Comparison of ENCODE assay signal across 20 cellular contexts in the genomic region with DNA sequence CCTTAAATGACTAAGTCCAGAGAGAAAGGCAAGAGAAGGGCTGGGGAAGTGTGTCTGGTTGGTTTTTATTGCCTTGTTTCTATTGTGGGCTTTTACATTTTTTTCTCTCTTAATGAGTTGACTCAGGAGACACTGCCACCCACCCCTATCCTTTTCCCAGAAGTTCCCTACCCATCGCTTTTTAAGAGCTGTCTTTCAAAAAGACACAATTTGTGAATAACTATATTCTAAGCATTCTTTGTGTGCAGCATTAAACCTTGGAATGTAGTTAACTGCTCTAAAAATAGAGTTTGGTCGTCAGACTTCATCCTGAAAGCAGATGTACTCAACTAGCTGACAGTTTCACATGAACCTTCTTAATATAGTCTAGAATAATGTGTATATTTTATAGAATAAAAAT.
DNase-seq lines count a peak whose midpoint lies in the region; ATAC-seq, FAIRE-seq and TF ChIP-seq lines count a peak whose summit lies in the region.
"Had no signal": no experiment of that assay in that cellular context is flagged by ENCODE, and none has a peak within 500 bp of the region (broad histone marks: within the 10 kb centered on the region; RNA-seq: fewer than 3 reads in every experiment).

No MANE protein-coding gene starts in this region.

- TF ChIP-seq CTCF in fibroblast of pulmonary artery (IDR thresholded peaks at IDR 0.05; ENCODE audit: low read length, missing control alignments), result no peak

- no peak for ATAC-seq in GM21723 (IDR thresholded peaks at IDR 0.05; ENCODE audit: unreplicated experiment)
- ATAC-seq in left colon, result no peak
- ATAC-seq: activated CD8-positive, alpha-beta memory T cell treated with anti-CD3 and anti-CD28 coated beads, Interleukin-2, amount 10 ng/mL, durations not matched to agents 7 days and 5 days; Right ventricle myocardium inferior; sciatic nerve; stimulated activated effector memory CD8-positive, alpha-beta T cell treated with anti-CD3 and anti-CD28 coated beads, Interleukin-12 subunit alpha, Interleukin-12 subunit beta, amount 100 ng/mL, for 72 hours had no signal

- FAIRE-seq in RCC 7860 (lab: Jason Lieb, UNC), result no peak
- FAIRE-seq: islet of Langerhans had no signal

- DNase-seq in EH (ENCODE audit: low read depth) (peak; percentile 97), RCC 7860 (ENCODE audit: low spot score) (peak; percentile 26), fibroblast of pulmonary artery (ENCODE audit: low read depth) (peak; percentile 10), skeletal muscle cell (ENCODE audit: low read depth) (peak; percentile 13), hepatic stellate cell (ENCODE audit: low spot score) (no peak), left colon (no peak)
- DNase-seq: activated CD4-positive, alpha-beta T cell treated with anti-CD3 and anti-CD28 coated beads for 48 hours; activated CD8-positive, alpha-beta memory T cell treated with anti-CD3 and anti-CD28 coated beads, Interleukin-2, amount 10 ng/mL, durations not matched to agents 7 days and 5 days; brain microvascular endothelial cell; DND-41; hippocampal formation; NCI-H2171 treated with DMSO at 0.1 percent for 48 hours; NCI-H526; ovary; testis had no signal

- intact Hi-C loops in left colon (cut with DNase I, micrococcal nuclease), result no loop called here

- H3K4me3 ChIP-seq in fibroblast of pulmonary artery (replicated peaks; ENCODE audit: low read depth, low read length) (no peak overlapping the region), skeletal muscle cell (ENCODE audit: low read depth, low read length) (no peak overlapping the region)
- H3K4me3 ChIP-seq: ovary, testis had no signal

Comparison
In these comparisons a context has a peak if more than half of its experiments do, and no peak if none do; other contexts are left out.
1. DNase-seq: peak in EH (single experiment), RCC 7860 (single experiment), fibroblast of pulmonary artery (single experiment) and skeletal muscle cell (single experiment); none in hepatic stellate cell (single experiment) and left colon (0 of 2).